In genomic region chr11:72040497-72041363, GRCh38 we compare ENCODE assay signal across 8 cellular contexts. TPM values are rescaled to one million over a fixed set of nuclear protein-coding genes. Genes with fewer than 3 reads are reported as not detected.
DNase-seq lines count a peak whose midpoint lies in the region; ATAC-seq and TF ChIP-seq lines count a peak whose summit lies in the region.

No MANE protein-coding gene starts in this region.

- no peaks in the 10 kb centered on the region for H3K27me3 ChIP-seq in tibial nerve

- WGBS in tibial nerve, 2 donors = 1% methylated on average over 23 of the region's 23 CpGs

- intact Hi-C loops in left cardiac atrium (cut with DNase I) = loop anchor here in 1 of 2 donors (2.0 to 5.0 kb wide), 2 partner anchors 37 to 62 kb away; partner anchors contain the start of gene LAMTOR1

- DNase-seq in G401 (ENCODE audit: low spot score) (peak; percentile 95), MV-4-11 (lab: John Stamatoyannopoulos, UW) (peak; percentile 60), T-cell (peak; percentile 69 to 88 (median 78)), amygdala (lab: John Stamatoyannopoulos, UW) (peak; percentile 72 to 97 (median 90)), left cardiac atrium (peak; percentile 96), pons (ENCODE audit: low spot score) (peak; percentile 97), tibial nerve (ENCODE audit: low spot score in 2 of 2) (peak; percentile 95 to 96)

- in situ Hi-C loops in G401 (cut with HindIII; ENCODE audit: low sequenced_read_pairs) = no loop called here

- peaks cover 0 to 2% (median 0%) of the 10 kb centered on the region in 3 donors for H3K36me3 ChIP-seq in tibial nerve

- no peaks in the 10 kb centered on the region for H3K9me3 Mint-ChIP-seq in T-cell

- TF ChIP-seq CTCF in tibial nerve (IDR thresholded peaks at IDR 0.05) = peak in 2 of 5 experiments; percentile 6 to 31

- peak; percentile 38 to 71 for TF ChIP-seq POLR2A in tibial nerve (IDR thresholded peaks at IDR 0.05)

- no peaks in the 10 kb centered on the region for H3K27me3 Mint-ChIP-seq in T-cell

- H3K27ac Mint-ChIP-seq in T-cell = no peak overlapping the region

- CTCF ChIA-PET in T-cell (lab: Charles Lee) = interaction anchor here (0.6 to 3.1 kb wide), 14 partner anchors 10 to 391 kb away, joined by 3 to 28 read pairs (median 4); partner anchors contain the start of genes ANAPC15 (in 1 of the 2) and NUMA1 (in 1 of the 2)

- ATAC-seq in T-cell (replicated peaks in 1 of 4) (peak; percentile 70 to 84 (median 72)), left cardiac atrium (peak; percentile 87 to 88), HG03521 (IDR thresholded peaks at IDR 0.05; ENCODE audit: unreplicated experiment) (no peak)

- no peak overlapping the region for H3K4me3 Mint-ChIP-seq in T-cell

- peaks cover 4% of the 10 kb centered on the region for H3K36me3 Mint-ChIP-seq in T-cell

- peak overlapping the region; percentile 91 to 100 (median 97) for H3K27ac ChIP-seq in tibial nerve

- H3K4me3 ChIP-seq in tibial nerve = peak overlapping the region; percentile 43 to 65 (median 58)

- POLR2A ChIA-PET in T-cell (lab: Charles Lee) = interaction anchor here (0.5 to 1.5 kb wide), 7 partner anchors 9 to 113 kb away, joined by 3 to 7 read pairs (median 3); partner anchors contain the start of gene ANAPC15 (in 1 of the 2)

- peak; percentile 77 to 97 for TF ChIP-seq EP300 in tibial nerve (IDR thresholded peaks at IDR 0.05)

- H3K4me1 ChIP-seq in tibial nerve = peaks cover 4 to 73% (median 44%) of the 10 kb centered on the region in 4 donors

- H3K4me1 Mint-ChIP-seq in T-cell = peaks cover 45 to 52% (median 52%) of the 10 kb centered on the region in 3 donors

- H3K9me3 ChIP-seq in tibial nerve = no peaks in the 10 kb centered on the region

RNA-seq across cellular contexts. Expression of gene NUMA1, which starts 39.6 kb away (rescaled TPM):
- total RNA-seq in G401 (2014; rRNA removed; shearing (Covaris generic)) = 128 and 136 TPM in 2 replicates
- 100 to 1,000 TPM; 237 to 386 (median 343) TPM for total RNA-seq in T-cell
- total RNA-seq in left cardiac atrium = 10 to 100 TPM; 73.3 to 86.7 TPM
- 100 to 1,000 TPM; 345 to 650 (median 380) TPM for total RNA-seq in tibial nerve

RNA-seq across cellular contexts. Expression of gene LRRC51, which starts 39.9 kb away (rescaled TPM):
- total RNA-seq in G401 (2014; rRNA removed; shearing (Covaris generic)) = 7.1 and 10.8 TPM in 2 replicates
- total RNA-seq in T-cell = 1 to 10 TPM; 2.5 to 5.1 (median 3.7) TPM
- 1 to 10 TPM; 3.9 to 5.0 TPM for total RNA-seq in left cardiac atrium
- total RNA-seq in tibial nerve = 10 to 100 TPM in 1 of 4 donors, 1 to 10 TPM in 3; 7.3 to 10.8 (median 9.2) TPM

RNA-seq across cellular contexts. Expression of gene IL18BP, which starts 42.0 kb away (rescaled TPM):
- total RNA-seq in G401 (2014; rRNA removed; shearing (Covaris generic)) = 0.25 and 5.6 TPM in 2 replicates
- 10 to 100 TPM; 18.4 to 29.2 (median 22.4) TPM for total RNA-seq in T-cell
- total RNA-seq in left cardiac atrium = 1 to 10 TPM; 4.4 to 7.3 TPM
- total RNA-seq in tibial nerve = 10 to 100 TPM in 1 of 4 donors, 1 to 10 TPM in 3; 5.1 to 11.6 (median 6.3) TPM
